ENCODE assay signal across 9 cellular contexts in genomic region chr1:53593758-53594380, GRCh38.
DNase-seq lines count a peak whose midpoint lies in the region; ATAC-seq and TF ChIP-seq lines count a peak whose summit lies in the region.
"Had no signal": no experiment of that assay in that cellular context is flagged by ENCODE, and none has a peak within 500 bp of the region (broad histone marks: within the 10 kb centered on the region; RNA-seq: fewer than 3 reads in every experiment).

No MANE protein-coding gene starts in this region.

- no peak overlapping the region for H2AK9ac ChIP-seq in IMR-90 (replicated peaks; ENCODE audit: low read depth, low read length, poor library complexity)

- H3K14ac ChIP-seq in IMR-90 (replicated peaks; ENCODE audit: low read depth, low read length): no peak overlapping the region

- ATAC-seq in IMR-90 (ENCODE audit: low read depth) (no peak), lower lobe of right lung (peak; percentile 75 to 78), HG02885 (IDR thresholded peaks at IDR 0.05; ENCODE audit: poor library complexity, unreplicated experiment) (no peak)

- POLR2A ChIA-PET in AG04450 (lab: Yijun Ruan, JAX): no interaction called here
- POLR2A ChIA-PET in IMR-90 (lab: Charles Lee; ENCODE audit: unreplicated experiment): no interaction called here

- peak; percentile 34; the same call in 1 of the 2 replicates for TF ChIP-seq CTCF in AG04450 (IDR thresholded peaks at IDR 0.05; ENCODE audit: low read depth, low read length)
- peak; percentile 19; the same call in 1 of the 2 replicates for TF ChIP-seq CTCF in IMR-90 (conservative IDR thresholded peaks at IDR 0.05; ENCODE audit: low read depth, low read length)
- peak; percentile 45 for TF ChIP-seq CTCF in lower lobe of right lung (IDR thresholded peaks at IDR 0.05)
- TF ChIP-seq CTCF in osteocyte (IDR thresholded peaks at IDR 0.05): no peak
- TF ChIP-seq CTCF in GM13976 (IDR thresholded peaks at IDR 0.05; ENCODE audit: borderline replicate concordance, control extremely low read depth, extremely low read depth, insufficient read depth, missing control alignments): no peak

- H3K18ac ChIP-seq in IMR-90 (ENCODE audit: low read depth, low read length): no peak overlapping the region

- no peaks in the 10 kb centered on the region for H3K79me1 ChIP-seq in IMR-90 (ENCODE audit: low read depth in 1 of 2, low read length in 2 of 2)

- peaks cover 4% of the 10 kb centered on the region for H3K4me1 Mint-ChIP-seq in osteocyte (ENCODE audit: unreplicated experiment)

- H3K9me3 ChIP-seq in AG04450 (ENCODE audit: control insufficient read depth, insufficient read depth, low read length): no peaks in the 10 kb centered on the region; the same call in 1 of the 2 replicates
- H3K9me3 ChIP-seq in IMR-90 (ENCODE audit: control insufficient read depth, insufficient read depth, low read length): no peaks in the 10 kb centered on the region
- no peaks in the 10 kb centered on the region for H3K9me3 ChIP-seq in lower lobe of right lung

- CTCF ChIA-PET in AG04450 (lab: Charles Lee): interaction anchor here (0.6 to 0.9 kb wide), 2 partner anchors 109 to 135 kb away, joined by 3 to 4 read pairs; no protein-coding TSS in a partner anchor
- CTCF ChIA-PET in IMR-90 (lab: Yijun Ruan, JAX): interaction anchor here (1.2 kb wide), 1 partner anchor 107 kb away, joined by 3 read pairs; no protein-coding TSS in a partner anchor

- H3K9me3 Mint-ChIP-seq in osteocyte (ENCODE audit: unreplicated experiment): no peaks in the 10 kb centered on the region

- intact Hi-C loops in IMR-90 (cut with micrococcal nuclease) (no loop called here), lower lobe of right lung (cut with DNase I) (no loop called here)

- BruUV-seq in IMR-90 (replicated peaks; lab: Mats Ljungman, UMichigan): no TSS peak

- no peaks in the 10 kb centered on the region for H3K27me3 Mint-ChIP-seq in osteocyte (ENCODE audit: unreplicated experiment)

- H3K27ac Mint-ChIP-seq in osteocyte (ENCODE audit: unreplicated experiment): no peak overlapping the region

- peak; percentile 28; the same call in 1 of the 2 replicates for TF ChIP-seq RAD21 in IMR-90 (IDR thresholded peaks at IDR 0.05; ENCODE audit: low read length)

- peak overlapping the region; percentile 14 for H2AFZ ChIP-seq in IMR-90 (replicated peaks; ENCODE audit: low read length, poor library complexity)

- H2BK15ac ChIP-seq in IMR-90 (ENCODE audit: low read depth, low read length): no peak overlapping the region

- no peak overlapping the region for H3K4me3 ChIP-seq in AG04450 (ENCODE audit: low read depth, low read length)
- no peak overlapping the region for H3K4me3 ChIP-seq in IMR-90 (ENCODE audit: insufficient read depth, low read depth, low read length)
- no peak overlapping the region for H3K4me3 ChIP-seq in lower lobe of right lung

- in situ Hi-C loops in IMR-90 (cut with MboI; ENCODE audit: low sequenced_read_pairs) (no loop called here), GM13976 (cut with MboI; ENCODE audit: low sequenced_read_pairs, unreplicated experiment) (no loop called here)

- H3K36me3 ChIP-seq in IMR-90 (ENCODE audit: control insufficient read depth, insufficient read depth, low read length) (peaks cover 9% of the 10 kb centered on the region; the same call in 1 of the 2 replicates), lower lobe of right lung (no peaks in the 10 kb centered on the region)

- TF ChIP-seq POLR2A in IMR-90 (IDR thresholded peaks at IDR 0.05; ENCODE audit: low read depth, low read length): no peak

- no peak overlapping the region for H2BK20ac ChIP-seq in IMR-90 (ENCODE audit: low read depth, low read length)

- no peak overlapping the region for H3K9ac ChIP-seq in IMR-90 (ENCODE audit: low read depth, low read length)

- H3K27me3 ChIP-seq in AG04450 (ENCODE audit: control insufficient read depth, insufficient read depth, low read length) (no peaks in the 10 kb centered on the region), IMR-90 (ENCODE audit: control insufficient read depth, insufficient read depth, low read length) (no peaks in the 10 kb centered on the region), lower lobe of right lung (ENCODE audit: low read depth) (peaks cover 4% of the 10 kb centered on the region)

- no peak overlapping the region for H4K91ac ChIP-seq in IMR-90 (ENCODE audit: insufficient read depth, low read depth, low read length)

- 74% methylated on average over 17 of the region's 27 CpGs; no CpG with 5 or more reads in 1 of the 2 experiments for WGBS in IMR-90 (ENCODE audit: extremely low coverage in 2 of 2, insufficient read length in 1 of 2), 2 experiments

- dilution Hi-C loops in IMR-90 (cut with HindIII; ENCODE audit: low sequenced_read_pairs, unreplicated experiment): no loop called here

- H3K4me3 Mint-ChIP-seq in osteocyte (ENCODE audit: unreplicated experiment): no peak overlapping the region

- H3K4me2 ChIP-seq in IMR-90 (ENCODE audit: low read depth, low read length): no peak overlapping the region

- peaks cover 29% of the 10 kb centered on the region for H3K36me3 Mint-ChIP-seq in osteocyte (ENCODE audit: unreplicated experiment)

- 0 out of 2 replicates have a peak, but pooled peaks cover 4% of the 10 kb centered on the region for H3K9me1 ChIP-seq in IMR-90 (ENCODE audit: insufficient read depth, low read length)

- H3K4ac ChIP-seq in IMR-90 (ENCODE audit: low read depth, low read length): no peak overlapping the region

- no peak for DNase-seq in AG04450 (ENCODE audit: low read depth, low spot score)
- DNase-seq in IMR-90: no peak
- peak; percentile 86 for DNase-seq in ecto neural progenitor cell (ENCODE audit: low spot score)
- DNase-seq in lower lobe of right lung: peak; percentile 69
- no peak for DNase-seq in osteocyte (ENCODE audit: extremely low spot score, unreplicated experiment)
- no peak for DNase-seq in anterior cingulate cortex (lab: John Stamatoyannopoulos, UW)
- DNase-seq in GM13976 (ENCODE audit: low spot score): no peak
- DNase-seq: activated CD4-positive, alpha-beta T cell treated with anti-CD3 and anti-CD28 coated beads, Interleukin-2, amount 50 U/mL, for 1 hour had no signal

- peaks cover 5% of the 10 kb centered on the region; the same call in 1 of the 2 replicates for H3K4me1 ChIP-seq in IMR-90 (ENCODE audit: control insufficient read depth, insufficient read depth, low read length)
- H3K4me1 ChIP-seq in lower lobe of right lung: peaks cover 15% of the 10 kb centered on the region

- H3K27ac ChIP-seq in AG04450 (ENCODE audit: low read depth, low read length): no peak overlapping the region
- H3K27ac ChIP-seq in IMR-90 (ENCODE audit: insufficient read depth, low read length): no peak overlapping the region
- H3K27ac ChIP-seq in lower lobe of right lung: no peak overlapping the region

- H2BK5ac ChIP-seq in IMR-90 (ENCODE audit: low read depth, low read length, poor library complexity, severe bottlenecking): no peak overlapping the region

- H4K20me1 ChIP-seq in IMR-90 (ENCODE audit: insufficient read depth, low read length): peaks cover 9% of the 10 kb centered on the region

- no peak overlapping the region for H2BK120ac ChIP-seq in IMR-90 (ENCODE audit: low read depth, low read length)

- no peak overlapping the region for H4K8ac ChIP-seq in IMR-90 (ENCODE audit: low read depth in 2 of 2, low read length in 2 of 2)

- no peak overlapping the region for H3K56ac ChIP-seq in IMR-90 (ENCODE audit: extremely low read depth, insufficient read depth, low read length)

- H3K23ac ChIP-seq in IMR-90 (ENCODE audit: low read depth, low read length): no peak overlapping the region

- no peak overlapping the region for H2AK5ac ChIP-seq in IMR-90 (ENCODE audit: low read depth, low read length)

- no peak overlapping the region for H4K5ac ChIP-seq in IMR-90 (ENCODE audit: low read depth, low read length)

TF ChIP-seq in IMR-90, 13 proteins besides CTCF, POLR2A, EP300 and RAD21:
- no peak for TF ChIP-seq ELK1 (IDR thresholded peaks at IDR 0.05; ENCODE audit: borderline replicate concordance, low read depth, low read length)
- TF ChIP-seq SMC3 (IDR thresholded peaks at IDR 0.05; ENCODE audit: low read depth, low read length): no peak
- TF ChIP-seq RCOR1 (IDR thresholded peaks at IDR 0.05; ENCODE audit: insufficient replicate concordance, low read length): no peak
- no peak for TF ChIP-seq MXI1 (IDR thresholded peaks at IDR 0.05; ENCODE audit: borderline replicate concordance, low read depth, low read length)
- TF ChIP-seq MAZ (IDR thresholded peaks at IDR 0.05; ENCODE audit: borderline replicate concordance, low read depth, low read length): no peak
- TF ChIP-seq MAFK (IDR thresholded peaks at IDR 0.05; ENCODE audit: low read depth, low read length): no peak
- no peak for TF ChIP-seq BHLHE40 (IDR thresholded peaks at IDR 0.05; ENCODE audit: low read depth, low read length)

Comparison
In these comparisons a context has a peak if more than half of its experiments do, and no peak if none do; other contexts are left out.
1. DNase-seq: peak in ecto neural progenitor cell (single experiment) and lower lobe of right lung (single experiment); none in AG04450 (single experiment), IMR-90 (single experiment), osteocyte (single experiment), anterior cingulate cortex (0 of 58) and GM13976 (single experiment).
2. CTCF ChIP-seq: peak in AG04450 (single experiment), IMR-90 (single experiment) and lower lobe of right lung (single experiment); none in osteocyte (single experiment) and GM13976 (single experiment).
3. ATAC-seq: peak in lower lobe of right lung (2 of 2); none in IMR-90 (single experiment) and HG02885 (single experiment).